In genomic region chr11:96827164-96827563, GRCh38 we compare ENCODE assay signal across 1 cellular context.
TF ChIP-seq lines count a peak whose summit lies in the region.

No MANE protein-coding gene starts in this region.

TF ChIP-seq in HepG2, 621 proteins besides CTCF, POLR2A, EP300 and RAD21 (continued from another document):
- TF ChIP-seq, protein P1, sequence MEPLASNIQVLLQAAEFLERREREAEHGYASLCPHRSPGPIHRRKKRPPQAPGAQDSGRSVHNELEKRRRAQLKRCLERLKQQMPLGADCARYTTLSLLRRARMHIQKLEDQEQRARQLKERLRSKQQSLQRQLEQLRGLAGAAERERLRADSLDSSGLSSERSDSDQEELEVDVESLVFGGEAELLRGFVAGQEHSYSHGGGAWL (CRISPR knock-in tag; IDR thresholded peaks at IDR 0.05) = no peak
- TF ChIP-seq, protein P2, sequence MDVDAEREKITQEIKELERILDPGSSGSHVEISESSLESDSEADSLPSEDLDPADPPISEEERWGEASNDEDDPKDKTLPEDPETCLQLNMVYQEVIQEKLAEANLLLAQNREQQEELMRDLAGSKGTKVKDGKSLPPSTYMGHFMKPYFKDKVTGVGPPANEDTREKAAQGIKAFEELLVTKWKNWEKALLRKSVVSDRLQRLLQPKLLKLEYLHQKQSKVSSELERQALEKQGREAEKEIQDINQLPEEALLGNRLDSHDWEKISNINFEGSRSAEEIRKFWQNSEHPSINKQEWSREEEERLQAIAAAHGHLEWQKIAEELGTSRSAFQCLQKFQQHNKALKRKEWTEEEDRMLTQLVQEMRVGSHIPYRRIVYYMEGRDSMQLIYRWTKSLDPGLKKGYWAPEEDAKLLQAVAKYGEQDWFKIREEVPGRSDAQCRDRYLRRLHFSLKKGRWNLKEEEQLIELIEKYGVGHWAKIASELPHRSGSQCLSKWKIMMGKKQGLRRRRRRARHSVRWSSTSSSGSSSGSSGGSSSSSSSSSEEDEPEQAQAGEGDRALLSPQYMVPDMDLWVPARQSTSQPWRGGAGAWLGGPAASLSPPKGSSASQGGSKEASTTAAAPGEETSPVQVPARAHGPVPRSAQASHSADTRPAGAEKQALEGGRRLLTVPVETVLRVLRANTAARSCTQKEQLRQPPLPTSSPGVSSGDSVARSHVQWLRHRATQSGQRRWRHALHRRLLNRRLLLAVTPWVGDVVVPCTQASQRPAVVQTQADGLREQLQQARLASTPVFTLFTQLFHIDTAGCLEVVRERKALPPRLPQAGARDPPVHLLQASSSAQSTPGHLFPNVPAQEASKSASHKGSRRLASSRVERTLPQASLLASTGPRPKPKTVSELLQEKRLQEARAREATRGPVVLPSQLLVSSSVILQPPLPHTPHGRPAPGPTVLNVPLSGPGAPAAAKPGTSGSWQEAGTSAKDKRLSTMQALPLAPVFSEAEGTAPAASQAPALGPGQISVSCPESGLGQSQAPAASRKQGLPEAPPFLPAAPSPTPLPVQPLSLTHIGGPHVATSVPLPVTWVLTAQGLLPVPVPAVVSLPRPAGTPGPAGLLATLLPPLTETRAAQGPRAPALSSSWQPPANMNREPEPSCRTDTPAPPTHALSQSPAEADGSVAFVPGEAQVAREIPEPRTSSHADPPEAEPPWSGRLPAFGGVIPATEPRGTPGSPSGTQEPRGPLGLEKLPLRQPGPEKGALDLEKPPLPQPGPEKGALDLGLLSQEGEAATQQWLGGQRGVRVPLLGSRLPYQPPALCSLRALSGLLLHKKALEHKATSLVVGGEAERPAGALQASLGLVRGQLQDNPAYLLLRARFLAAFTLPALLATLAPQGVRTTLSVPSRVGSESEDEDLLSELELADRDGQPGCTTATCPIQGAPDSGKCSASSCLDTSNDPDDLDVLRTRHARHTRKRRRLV (CRISPR knock-in tag; IDR thresholded peaks at IDR 0.05) = no peak
- TF ChIP-seq ATF1 (CRISPR knock-in tag; IDR thresholded peaks at IDR 0.05) = no peak
- no peak for TF ChIP-seq ZNF232 (CRISPR knock-in tag; IDR thresholded peaks at IDR 0.05; ENCODE audit: borderline replicate concordance)
- TF ChIP-seq SALL1 (CRISPR knock-in tag; IDR thresholded peaks at IDR 0.05) = no peak
- TF ChIP-seq STAT5B (CRISPR knock-in tag; IDR thresholded peaks at IDR 0.05) = no peak
- no peak for TF ChIP-seq ATF7-NPFF (CRISPR knock-in tag; IDR thresholded peaks at IDR 0.05; ENCODE audit: low read depth)
- TF ChIP-seq U2AF1 (optimal IDR thresholded peaks at IDR 0.05; ENCODE audit: low read depth, low read length) = no peak
- TF ChIP-seq ZNF350 (CRISPR knock-in tag; IDR thresholded peaks at IDR 0.05; ENCODE audit: borderline replicate concordance, low read depth) = no peak
- TF ChIP-seq, protein P3, sequence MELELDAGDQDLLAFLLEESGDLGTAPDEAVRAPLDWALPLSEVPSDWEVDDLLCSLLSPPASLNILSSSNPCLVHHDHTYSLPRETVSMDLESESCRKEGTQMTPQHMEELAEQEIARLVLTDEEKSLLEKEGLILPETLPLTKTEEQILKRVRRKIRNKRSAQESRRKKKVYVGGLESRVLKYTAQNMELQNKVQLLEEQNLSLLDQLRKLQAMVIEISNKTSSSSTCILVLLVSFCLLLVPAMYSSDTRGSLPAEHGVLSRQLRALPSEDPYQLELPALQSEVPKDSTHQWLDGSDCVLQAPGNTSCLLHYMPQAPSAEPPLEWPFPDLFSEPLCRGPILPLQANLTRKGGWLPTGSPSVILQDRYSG (CRISPR knock-in tag; IDR thresholded peaks at IDR 0.05) = no peak
- no peak for TF ChIP-seq HNRNPUL1 (IDR thresholded peaks at IDR 0.05; ENCODE audit: low read depth, low read length)
- TF ChIP-seq ZSCAN25 (CRISPR knock-in tag; IDR thresholded peaks at IDR 0.05) = no peak
